ENCODE assay signal across 8 cellular contexts in the genomic region with DNA sequence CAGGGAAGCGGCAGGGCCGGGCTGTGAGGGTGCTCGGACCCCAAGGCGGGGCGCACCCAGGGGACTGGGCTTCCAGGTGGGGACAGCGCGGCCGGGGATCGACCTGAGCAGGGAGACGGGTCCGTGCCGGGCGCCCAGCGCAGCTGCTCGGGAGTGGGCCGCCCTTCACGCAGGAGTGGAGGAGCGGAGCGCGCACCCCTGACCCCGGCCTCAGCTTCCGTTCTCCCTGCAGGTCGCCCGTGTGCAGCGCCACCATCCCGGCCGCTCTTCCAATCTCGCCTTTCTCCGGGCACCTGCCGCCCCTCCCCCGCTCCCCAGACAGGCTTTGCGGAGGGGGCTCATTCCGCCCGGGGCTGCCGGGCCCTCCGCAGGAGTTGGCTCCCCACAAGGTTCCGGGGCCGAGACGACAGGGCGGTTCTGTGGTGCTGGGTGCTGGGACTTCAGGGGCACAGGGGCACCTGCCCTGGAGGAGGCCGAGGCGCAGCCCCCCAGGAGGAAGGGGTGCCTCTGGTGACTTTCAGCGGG. TPM values are rescaled to one million over a fixed set of nuclear protein-coding genes. Genes with fewer than 3 reads are reported as not detected.
DNase-seq lines count a peak whose midpoint lies in the region; ATAC-seq, FAIRE-seq and TF ChIP-seq lines count a peak whose summit lies in the region.
"Not testable (repeated sequence)": the region's sequence is repeated elsewhere in the genome, so short reads cannot be mapped to it uniquely, and the experiment has no call there.

No MANE protein-coding gene starts in this region.

- not testable (repeated sequence) for H3K4me3 ChIP-seq in GM23248
- H3K4me3 ChIP-seq in K562 (peak overlapping the region; percentile 44; the same call in 1 of the 2 replicates), suprapubic skin (peak overlapping the region; percentile 68)

- not testable (repeated sequence) for H3F3A ChIP-seq in GM23248 (ENCODE audit: insufficient read depth)

- not testable (repeated sequence) for H3K36me3 ChIP-seq in GM23248 (ENCODE audit: low read depth); K562 (ENCODE audit: control insufficient read depth, insufficient read depth, low read length); suprapubic skin

- TF ChIP-seq CTCF in K562 (IDR thresholded peaks at IDR 0.05 in 2 of 3, conservative IDR thresholded peaks at IDR 0.05 in 1 of 3; ENCODE audit: insufficient read depth in 2 of 3, low read depth in 1 of 3, low read length in 3 of 3); nephron progenitor cell (IDR thresholded peaks at IDR 0.05); suprapubic skin (IDR thresholded peaks at IDR 0.05): not testable (repeated sequence)

- H3K4me2 ChIP-seq in GM23248 (ENCODE audit: unreplicated experiment) = not testable (repeated sequence)
- H3K4me2 ChIP-seq in K562 (ENCODE audit: insufficient read depth, low read length) = 0 out of 2 replicates have a peak overlapping the region, but pooled peaks have one; percentile 61

- H2AFZ ChIP-seq in GM23248 (peak overlapping the region; percentile 78; the same call in 1 of the 2 replicates), K562 (ENCODE audit: low read depth, low read length) (0 out of 2 replicates have a peak overlapping the region, but pooled peaks have one; percentile 81)

- H3K27me3 ChIP-seq in GM23248 (replicated peaks; ENCODE audit: insufficient read depth); suprapubic skin: not testable (repeated sequence)
- peaks cover 6 to 19% of the 10 kb centered on the region in 2 experiments; a peak in 4 of 5 replicates for H3K27me3 ChIP-seq in K562 (ENCODE audit: control insufficient read depth in 2 of 2, insufficient read depth in 2 of 2, low read length in 2 of 2)

- peak overlapping the region; percentile 70 to 78 (median 74) for H3K4me3 Mint-ChIP-seq in T-cell
- peak overlapping the region; percentile 76 for H3K4me3 Mint-ChIP-seq in nephron progenitor cell

- WGBS in GM23248 (ENCODE audit: low coverage in 1 of 2, low lambda C conversion rate in 2 of 2, missing lambda C conversion rate in 2 of 2), 2 experiments = 2 to 12% methylated on average over 14 to 19 of the region's 43 CpGs
- 23% methylated on average over 18 of the region's 43 CpGs for WGBS in K562 (ENCODE audit: insufficient coverage, low coverage, missing lambda C conversion rate)
- WGBS in suprapubic skin = 13% methylated on average over 12 of the region's 43 CpGs

- CTCF ChIA-PET in T-cell (lab: Charles Lee); K562 (lab: Yijun Ruan, JAX; ENCODE audit: low intra/inter-chr PET ratio): not testable (repeated sequence)

- peaks cover 8 to 13% of the 10 kb centered on the region in 2 donors for H3K27me3 Mint-ChIP-seq in T-cell
- peaks cover 36% of the 10 kb centered on the region for H3K27me3 Mint-ChIP-seq in nephron progenitor cell (ENCODE audit: low read depth, poor library complexity)

- not testable (repeated sequence) for H3K4me1 ChIP-seq in GM23248 (ENCODE audit: insufficient read depth)
- H3K4me1 ChIP-seq in K562 (replicated peaks in 1 of 2; ENCODE audit: control insufficient read depth in 2 of 2, insufficient read depth in 2 of 2, low read length in 2 of 2) (peaks cover 4 to 24% of the 10 kb centered on the region in 2 experiments; a peak in 2 of 5 replicates), suprapubic skin (peaks cover 25% of the 10 kb centered on the region)

- BruUV-seq in K562 (replicated peaks; lab: Mats Ljungman, UMichigan) = not testable (repeated sequence)

- not testable (repeated sequence) for H3K36me3 Mint-ChIP-seq in T-cell
- peaks cover 25% of the 10 kb centered on the region for H3K36me3 Mint-ChIP-seq in nephron progenitor cell (ENCODE audit: low read depth)

- FAIRE-seq in HTR-8/SVneo (lab: Jason Lieb, UNC) = peak; percentile 65
- not testable (repeated sequence) for FAIRE-seq in K562 (lab: Jason Lieb, UNC)

- not testable (repeated sequence) for H3K9me2 ChIP-seq in GM23248 (ENCODE audit: insufficient read depth)

- not testable (repeated sequence) for TF ChIP-seq POLR2A in K562 (conservative IDR thresholded peaks at IDR 0.05); suprapubic skin (IDR thresholded peaks at IDR 0.05)

- not testable (repeated sequence) for H3K9me1 ChIP-seq in K562 (ENCODE audit: control insufficient read depth, insufficient read depth, low read length)

- H3K9me3 Mint-ChIP-seq in T-cell = not testable (repeated sequence)
- peaks cover 25% of the 10 kb centered on the region for H3K9me3 Mint-ChIP-seq in nephron progenitor cell

- DNase-seq in DMS53 treated with DMSO at 0.1 percent for 48 hours (lab: John Stamatoyannopoulos, UW; ENCODE audit: unreplicated experiment) (peak; percentile 30), T-cell (peak in 1 of 34 experiments; percentile 17), suprapubic skin (ENCODE audit: low spot score in 2 of 2) (peak; percentile 71 to 77)
- DNase-seq in GM23248; HTR-8/SVneo (ENCODE audit: insufficient read length, low spot score); K562 (ENCODE audit: extremely low read depth in 1 of 4, low spot score in 3 of 4); left ventricle myocardium superior; nephron progenitor cell: not testable (repeated sequence)

- not testable (repeated sequence) for H3K27ac Mint-ChIP-seq in T-cell, nephron progenitor cell

- in situ Hi-C loops in GM23248 (cut with MboI); K562 (cut with MboI): not testable (repeated sequence)

- not testable (repeated sequence) for H4K20me1 ChIP-seq in GM23248 (ENCODE audit: insufficient read depth); K562 (replicated peaks; ENCODE audit: control insufficient read depth, insufficient read depth, low read length)

- TF ChIP-seq RAD21 in K562 (CRISPR knock-in tag; conservative IDR thresholded peaks at IDR 0.05 in 1 of 2, IDR thresholded peaks at IDR 0.05 in 1 of 2) = not testable (repeated sequence)

- H3K27ac ChIP-seq in GM23248; K562 (ENCODE audit: extremely low read depth, low read depth, low read length); suprapubic skin: not testable (repeated sequence)

- TF ChIP-seq EP300 in K562 (IDR thresholded peaks at IDR 0.05; ENCODE audit: low read length); suprapubic skin (IDR thresholded peaks at IDR 0.05): not testable (repeated sequence)

- intact Hi-C loops in K562 (cut with micrococcal nuclease) = loop anchor here (5.0 kb wide), 1 partner anchor 88 kb away; no protein-coding TSS in a partner anchor
- intact Hi-C loops in left ventricle myocardium superior (cut with micrococcal nuclease) = not testable (repeated sequence)

- not testable (repeated sequence) for H3K9me3 ChIP-seq in GM23248 (ENCODE audit: low read depth); K562 (replicated peaks; ENCODE audit: control insufficient read depth, insufficient read depth, low read depth, low read length); suprapubic skin

- not testable (repeated sequence) for H3K79me2 ChIP-seq in GM23248 (ENCODE audit: insufficient read depth); K562 (ENCODE audit: control insufficient read depth, insufficient read depth, low read length)

- ATAC-seq in T-cell (replicated peaks in 1 of 4) = peak; percentile 30 to 53 (median 46)
- ATAC-seq in K562 = peak; percentile 26
- ATAC-seq in left ventricle myocardium superior = peak; percentile 31

- H3K9ac ChIP-seq in GM23248; K562 (ENCODE audit: insufficient read depth in 1 of 2, low read depth in 2 of 2, low read length in 2 of 2): not testable (repeated sequence)

- POLR2A ChIA-PET in T-cell (lab: Charles Lee); K562 (lab: Yijun Ruan, JAX): not testable (repeated sequence)

- H3K4me1 Mint-ChIP-seq in T-cell, nephron progenitor cell: not testable (repeated sequence)

RNA-seq across cellular contexts. Expression of a gene that starts 0.7 kb away (rescaled TPM):
- total RNA-seq in GM23248 (2014; rRNA removed; shearing (Covaris generic)) = not detected in 2 replicates
- polyA plus RNA-seq in GM23248 (2016; fragmentation: Nextera tagmentation; extraction: Ambion mirVana) = not detected in 2 replicates
- total RNA-seq in T-cell = 10 to 100 TPM in 1 of 5 donors, 1 to 10 TPM in 4; 2.1 to 20.6 (median 3.6) TPM
- 0.90 TPM in 1 of 2 replicates, not detected in the other for total RNA-seq in K562 (2011; cell fraction: chromatin; rRNA removed; ENCODE audit: low replicate concordance)
- 0.26 TPM in 1 of 2 replicates, not detected in the other for total RNA-seq in K562 (2011; cell fraction: nucleolus; rRNA removed)
- total RNA-seq in K562 (2011; cell fraction: nucleoplasm; rRNA removed) = not detected in 2 replicates
- total RNA-seq in K562 (2014; rRNA removed) = 0.12 and 0.23 TPM in 2 replicates
- total RNA-seq in K562 (2014; rRNA removed; fragmentation: Illumina TruSeq; extraction: Trizol) = 0.15 and 0.22 TPM in 2 replicates
- total RNA-seq in K562 (2015; rRNA removed; fragmentation: Illumina TruSeq; extraction: Trizol) = 0.30 TPM in 1 of 2 replicates, not detected in the other
- total RNA-seq in K562 (2021) = 0.16 TPM in 1 of 2 replicates, not detected in the other
- polyA plus RNA-seq in K562 (2011; rRNA removed) = 0.08 and 0.21 TPM in 2 replicates
- not detected in 2 replicates for polyA plus RNA-seq in K562 (2011; cell fraction: cytosol; rRNA removed)
- polyA plus RNA-seq in K562 (2011; cell fraction: nucleus; rRNA removed) = 0.46 and 1.5 TPM in 2 replicates
- polyA plus RNA-seq in K562 (2012) = 0.14 and 0.47 TPM in 2 replicates
- polyA plus RNA-seq in K562 (2014; fragmentation: Illumina TruSeq; extraction: Trizol) = 0.08 and 0.15 TPM in 2 replicates
- under 1 TPM in 1 of 2 experiments, not detected in 1; 0.03 TPM for polyA plus RNA-seq in K562 (2014; fragmentation: Nextera tagmentation; extraction: Ambion mirVana)
- polyA plus RNA-seq in K562 (2014; rRNA removed) = 0.07 TPM in 1 of 2 replicates, not detected in the other
- not detected in 2 replicates for polyA minus RNA-seq in K562 (2011; rRNA and poly(A)+ RNA removed)
- not detected in 2 replicates for polyA minus RNA-seq in K562 (2011; cell fraction: cytosol; rRNA and poly(A)+ RNA removed)
- polyA minus RNA-seq in K562 (2011; cell fraction: nucleus; rRNA and poly(A)+ RNA removed) = 0.22 and 0.54 TPM in 2 replicates
- total RNA-seq in left ventricle myocardium superior = 20.0 TPM
- total RNA-seq in suprapubic skin = 10 to 100 TPM in 3 of 4 donors, 1 to 10 TPM in 1; 9.3 to 35.2 (median 19.4) TPM
